In the genomic region with DNA sequence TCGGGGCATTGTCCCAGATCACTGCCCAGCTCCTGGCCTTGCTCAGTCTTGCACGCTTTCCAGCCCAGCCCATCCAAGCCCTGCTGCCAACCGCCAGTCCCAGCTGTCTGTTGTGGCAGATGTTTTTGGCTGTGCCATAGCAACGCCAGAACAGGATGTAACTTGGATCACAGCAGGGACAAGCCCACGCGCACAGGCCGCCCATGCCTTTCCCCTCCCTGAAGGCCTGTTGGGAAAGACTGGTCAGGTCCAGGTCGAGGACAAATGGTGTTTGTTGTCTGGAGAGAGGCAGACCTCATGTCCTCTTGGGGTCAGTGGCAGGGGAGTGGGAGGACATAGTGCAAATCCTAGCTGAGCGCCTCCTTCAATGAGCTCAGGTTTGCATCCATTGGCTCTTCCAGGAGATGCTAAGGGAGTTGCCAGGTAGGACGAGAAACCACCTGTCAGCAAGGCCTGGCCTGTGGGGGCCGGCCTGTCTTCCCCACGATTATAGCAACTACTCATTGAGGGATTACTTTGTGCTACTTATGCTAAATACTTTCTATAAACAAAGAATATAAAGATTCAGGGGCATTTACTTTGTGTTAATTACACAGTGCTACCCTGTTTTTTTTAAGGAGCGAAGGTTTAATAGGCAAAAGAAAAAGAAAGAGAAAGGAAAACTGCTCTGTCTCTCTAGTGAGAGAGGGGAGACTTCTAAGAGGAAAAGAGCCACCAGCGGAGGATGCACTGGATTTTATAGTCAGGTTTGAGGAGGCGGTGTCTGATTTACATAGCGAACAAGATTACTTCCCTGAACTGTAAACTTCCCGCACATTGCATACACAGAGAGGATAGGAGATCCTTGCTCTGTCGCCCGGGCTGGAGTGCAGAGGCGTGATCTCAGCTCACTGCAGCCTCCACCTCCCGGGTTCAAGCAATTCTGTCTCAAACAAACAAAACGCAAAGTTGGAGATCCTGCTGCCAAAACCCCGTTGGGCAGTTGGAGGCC, we compare ENCODE assay signal across 9 cellular contexts. TPM values are rescaled to one million over a fixed set of nuclear protein-coding genes. Genes with fewer than 3 reads are reported as not detected.
DNase-seq lines count a peak whose midpoint lies in the region; FAIRE-seq and TF ChIP-seq lines count a peak whose summit lies in the region.
"Had no signal": no experiment of that assay in that cellular context is flagged by ENCODE, and none has a peak within 500 bp of the region (broad histone marks: within the 10 kb centered on the region; RNA-seq: fewer than 3 reads in every experiment).

No MANE protein-coding gene starts in this region.

- peak; percentile 94 for DNase-seq in COLO829 (ENCODE audit: low spot score)
- peak; percentile 84 to 91 for DNase-seq in NCI-H2081 (lab: John Stamatoyannopoulos, UW)
- DNase-seq in breast epithelium (ENCODE audit: low spot score in 2 of 2) = peak; percentile 70 to 95
- DNase-seq in kidney = peak; percentile 88
- DNase-seq in stromal cell of bone marrow (ENCODE audit: low read depth) = peak; percentile 77
- no peak for DNase-seq in mesothelial cell of epicardium (ENCODE audit: low spot score in 2 of 2, unreplicated experiment in 2 of 2)
- DNase-seq in activated T-cell treated with anti-CD3 and anti-CD28 coated beads, Interleukin-2, amount 50 U/mL, for 48 hours = no peak
- no peak for DNase-seq in activated CD4-positive, alpha-beta T cell treated with anti-CD3 and anti-CD28 coated beads, Interleukin-2, amount 50 U/mL, for 4 hours

- no peak for FAIRE-seq in kidney (lab: Jason Lieb, UNC)
- FAIRE-seq: GM18507 had no signal

- H3K4me3 Mint-ChIP-seq in mesothelial cell of epicardium = no peak overlapping the region

- H3K4me1 ChIP-seq in breast epithelium = peaks cover 0 to 12% of the 10 kb centered on the region in 2 donors
- H3K4me1 ChIP-seq in kidney (ENCODE audit: control insufficient read depth in 1 of 2, insufficient read depth in 1 of 2, low read depth in 1 of 2, low read length in 2 of 2) = peaks cover 0 to 9% of the 10 kb centered on the region in 2 donors

- no peaks in the 10 kb centered on the region for H3K9me3 Mint-ChIP-seq in mesothelial cell of epicardium

- no peak overlapping the region for H3K27ac Mint-ChIP-seq in mesothelial cell of epicardium

- intact Hi-C loops in breast epithelium (cut with DNase I; ENCODE audit: low total_unique reads) = no loop called here
- intact Hi-C loops in kidney (cut with DNase I) = no loop called here

- no peak for TF ChIP-seq POLR2A in breast epithelium (IDR thresholded peaks at IDR 0.05)

- TF ChIP-seq CTCF in breast epithelium (IDR thresholded peaks at IDR 0.05) = no peak
- TF ChIP-seq CTCF in kidney (IDR thresholded peaks at IDR 0.05; ENCODE audit: borderline replicate concordance, extremely low read depth, insufficient read depth) = no peak
- TF ChIP-seq CTCF in mesothelial cell of epicardium (IDR thresholded peaks at IDR 0.05; ENCODE audit: unreplicated experiment) = no peak

- H3K27me3 Mint-ChIP-seq in mesothelial cell of epicardium (ENCODE audit: low read depth) = peaks cover under 1% of the 10 kb centered on the region

- H3K4me1 Mint-ChIP-seq in mesothelial cell of epicardium = no peaks in the 10 kb centered on the region

- H3K27ac ChIP-seq in breast epithelium (peak overlapping the region; percentile 81 to 83), kidney (ENCODE audit: low read depth in 2 of 2, low read length in 2 of 2) (no peak overlapping the region)

- H3K4me3 ChIP-seq in breast epithelium (peak overlapping the region in 2 of 3 donors; percentile 16 to 31), kidney (ENCODE audit: low read length in 2 of 2) (no peak overlapping the region)

- H3K9me3 ChIP-seq in breast epithelium = no peaks in the 10 kb centered on the region
- H3K9me3 ChIP-seq in kidney (ENCODE audit: control insufficient read depth in 1 of 2, low read length in 2 of 2) = no peaks in the 10 kb centered on the region

- H3K9ac ChIP-seq in kidney (ENCODE audit: low read length in 2 of 2) = no peak overlapping the region

- no peaks in the 10 kb centered on the region for H3K27me3 ChIP-seq in breast epithelium

- no peaks in the 10 kb centered on the region for H3K36me3 ChIP-seq in breast epithelium
- H3K36me3 ChIP-seq in kidney (ENCODE audit: control insufficient read depth in 1 of 2, insufficient read depth in 2 of 2, low read length in 2 of 2) = no peaks in the 10 kb centered on the region

- H3K36me3 Mint-ChIP-seq in mesothelial cell of epicardium = no peaks in the 10 kb centered on the region

RNA-seq across cellular contexts. Expression of a gene that starts 42.8 kb away (rescaled TPM):
- 100 to 1,000 TPM; 121 to 155 (median 149) TPM for total RNA-seq in breast epithelium
- total RNA-seq in kidney = 104 TPM
- 16.6 TPM for polyA plus RNA-seq in kidney (ENCODE audit: insufficient read depth, low read depth, low replicate concordance)
- 61.8 to 65.3 TPM (median 64.8 TPM) in 3 replicates for total RNA-seq in mesothelial cell of epicardium

Comparison
In these comparisons a context has a peak if more than half of its experiments do, and no peak if none do; other contexts are left out.
1. DNase-seq: peak in COLO829 (single experiment), NCI-H2081 (2 of 2), breast epithelium (2 of 2), kidney (single experiment) and stromal cell of bone marrow (single experiment); none in mesothelial cell of epicardium (0 of 2), activated T-cell treated with anti-CD3 and anti-CD28 coated beads, Interleukin-2, amount 50 U/mL, for 48 hours (0 of 2) and activated CD4-positive, alpha-beta T cell treated with anti-CD3 and anti-CD28 coated beads, Interleukin-2, amount 50 U/mL, for 4 hours (0 of 2).
2. H3K27ac ChIP-seq: peak in breast epithelium (2 of 2); none in kidney (0 of 2).
3. H3K4me3 ChIP-seq: peak in breast epithelium (2 of 3); none in kidney (0 of 2).